ENCODE assay signal across 8 cellular contexts in genomic region chr1:161177112-161177935, GRCh38. TPM values are rescaled to one million over a fixed set of nuclear protein-coding genes. Genes with fewer than 3 reads are reported as not detected.
DNase-seq lines count a peak whose midpoint lies in the region; ATAC-seq and TF ChIP-seq lines count a peak whose summit lies in the region.

Gene B4GALT3 (minus strand): TSS chr1:161177507. CDS start chr1:161176060, 1,447 bp downstream.

- peak in 1 of 2 donors; percentile 81 for TF ChIP-seq POLR2A in suprapubic skin (IDR thresholded peaks at IDR 0.05)

- peak within 1 kb of the TSS; percentile 100 for H3K4me3 Mint-ChIP-seq in activated naive CD4-positive, alpha-beta T cell treated with anti-CD3 and anti-CD28 coated beads, Interleukin-2, amount 50 U/mL, for 24 hours

- H3K36me3 Mint-ChIP-seq in activated naive CD4-positive, alpha-beta T cell treated with anti-CD3 and anti-CD28 coated beads, Interleukin-2, amount 50 U/mL, for 24 hours = peaks cover 12% of the 10 kb centered on the region

- peak within 1 kb of the TSS; percentile 86 for H3K27ac ChIP-seq in suprapubic skin

- H3K4me1 ChIP-seq in suprapubic skin = peaks cover 52% of the 10 kb centered on the region

- WGBS in suprapubic skin = 6% methylated on average over 28 of the region's 50 CpGs

- H3K27me3 Mint-ChIP-seq in activated naive CD4-positive, alpha-beta T cell treated with anti-CD3 and anti-CD28 coated beads, Interleukin-2, amount 50 U/mL, for 24 hours = no peaks in the 10 kb centered on the region

- no peak for TF ChIP-seq EP300 in suprapubic skin (IDR thresholded peaks at IDR 0.05)

- peak within 1 kb of the TSS; percentile 100 for H3K27ac Mint-ChIP-seq in activated naive CD4-positive, alpha-beta T cell treated with anti-CD3 and anti-CD28 coated beads, Interleukin-2, amount 50 U/mL, for 24 hours

- no peaks in the 10 kb centered on the region for H3K27me3 ChIP-seq in suprapubic skin

- peak within 1 kb of the TSS; percentile 71 for H3K4me3 ChIP-seq in suprapubic skin

- DNase-seq in GM10248 (ENCODE audit: extremely low spot score) (peak; percentile 97), NCI-H1092 (lab: John Stamatoyannopoulos, UW) (peak; percentile 90), SKM-1 (lab: John Stamatoyannopoulos, UW; ENCODE audit: unreplicated experiment) (peak; percentile 85), globus pallidus (ENCODE audit: low spot score) (peak; percentile 85), occipital lobe (lab: John Stamatoyannopoulos, UW) (peak; percentile 79), suprapubic skin (ENCODE audit: low spot score in 2 of 2) (peak; percentile 94)

- TF ChIP-seq CTCF in GM10248 (IDR thresholded peaks at IDR 0.05; ENCODE audit: control extremely low read depth, extremely low read depth, low read depth, missing control alignments) = peak; percentile 7
- TF ChIP-seq CTCF in suprapubic skin (IDR thresholded peaks at IDR 0.05) = no peak

- peak; percentile 87 for ATAC-seq in HG02571 (IDR thresholded peaks at IDR 0.05; ENCODE audit: unreplicated experiment)

- H3K4me1 Mint-ChIP-seq in activated naive CD4-positive, alpha-beta T cell treated with anti-CD3 and anti-CD28 coated beads, Interleukin-2, amount 50 U/mL, for 24 hours = peaks cover 76% of the 10 kb centered on the region

- H3K9me3 Mint-ChIP-seq in activated naive CD4-positive, alpha-beta T cell treated with anti-CD3 and anti-CD28 coated beads, Interleukin-2, amount 50 U/mL, for 24 hours = no peaks in the 10 kb centered on the region

- H3K9me3 ChIP-seq in suprapubic skin = no peaks in the 10 kb centered on the region

- POLR2A ChIA-PET in GM10248 (lab: Yijun Ruan, JAX) = interaction anchor here (0.6 to 1.0 kb wide), 2 partner anchors 11 to 105 kb away, joined by 4 read pairs; partner anchors contain the start of gene PPOX

- H3K36me3 ChIP-seq in suprapubic skin = peaks cover 33% of the 10 kb centered on the region

- CTCF ChIA-PET in GM10248 (lab: Yijun Ruan, JAX) = interaction anchor here (1.4 to 2.5 kb wide), 3 partner anchors 11 to 205 kb away, joined by 4 to 22 read pairs (median 7); partner anchors contain the start of gene PPOX

RNA-seq across cellular contexts. Expression of gene B4GALT3, which starts in this region (rescaled TPM):
- total RNA-seq in occipital lobe (21.4 TPM), suprapubic skin (10 to 100 TPM; 26.9 to 36.6 (median 30.0) TPM)

Comparison
In these comparisons a context has a peak if more than half of its experiments do, and no peak if none do; other contexts are left out.
1. Peak in every context shown above with its lines: DNase-seq, ATAC-seq, H3K4me3 ChIP-seq and H3K27ac ChIP-seq.